Comparison of ENCODE assay signal across 1 cellular context in the genomic region with DNA sequence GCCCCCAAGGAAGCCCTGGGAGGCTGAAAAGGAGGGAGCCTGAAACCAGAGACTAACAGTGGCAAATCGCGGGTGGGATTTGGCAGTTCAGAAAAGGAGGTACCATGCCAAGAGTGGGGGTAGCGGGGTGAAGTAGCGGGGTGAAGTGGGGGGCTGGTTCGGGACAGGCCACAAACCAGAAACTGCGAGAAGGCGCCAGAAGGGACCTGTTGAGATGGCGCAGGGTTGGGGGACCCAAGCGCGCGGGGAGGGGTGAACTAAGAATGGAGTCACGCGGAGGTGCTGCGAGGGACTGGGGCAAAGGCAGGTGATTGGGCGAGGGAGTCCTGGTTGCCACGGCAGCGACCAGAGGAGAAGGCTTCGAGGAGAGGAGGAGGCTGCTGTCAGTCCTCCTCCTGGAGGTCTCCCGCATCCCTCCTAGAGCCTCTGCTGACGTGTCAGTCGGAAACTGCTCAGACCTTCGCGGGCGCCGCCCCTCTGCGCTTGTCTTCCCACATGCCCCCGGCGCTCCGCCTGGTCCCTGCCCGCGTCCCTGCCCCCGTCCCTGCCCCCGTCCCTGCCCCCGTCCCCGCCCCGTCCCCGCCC.
TF ChIP-seq lines count a peak whose summit lies in the region.

No MANE protein-coding gene starts in this region.

TF ChIP-seq in K562, 482 proteins besides CTCF, POLR2A, EP300 and RAD21 (continued from another document and continues in another):
- TF ChIP-seq, protein P1, sequence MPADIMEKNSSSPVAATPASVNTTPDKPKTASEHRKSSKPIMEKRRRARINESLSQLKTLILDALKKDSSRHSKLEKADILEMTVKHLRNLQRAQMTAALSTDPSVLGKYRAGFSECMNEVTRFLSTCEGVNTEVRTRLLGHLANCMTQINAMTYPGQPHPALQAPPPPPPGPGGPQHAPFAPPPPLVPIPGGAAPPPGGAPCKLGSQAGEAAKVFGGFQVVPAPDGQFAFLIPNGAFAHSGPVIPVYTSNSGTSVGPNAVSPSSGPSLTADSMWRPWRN (IDR thresholded peaks at IDR 0.05; ENCODE audit: low read depth) = no peak
- TF ChIP-seq ZNF175 (CRISPR knock-in tag; IDR thresholded peaks at IDR 0.05; ENCODE audit: low read depth) = no peak
- no peak for TF ChIP-seq ZNF354B (CRISPR knock-in tag; IDR thresholded peaks at IDR 0.05)
- TF ChIP-seq HNRNPL (IDR thresholded peaks at IDR 0.05; ENCODE audit: low read depth, low read length) = 0 out of 2 replicates have a peak, but pooled peaks have one; percentile 28
- TF ChIP-seq NFYB (IDR thresholded peaks at IDR 0.05; ENCODE audit: extremely low read depth, insufficient read length) = peak; percentile 84
- peak; percentile 43; the same call in 1 of the 2 replicates for TF ChIP-seq SP1 (CRISPR knock-in tag; IDR thresholded peaks at IDR 0.05)
- no peak for TF ChIP-seq ZNF766 (CRISPR knock-in tag; conservative IDR thresholded peaks at IDR 0.05)
- TF ChIP-seq, protein P2, sequence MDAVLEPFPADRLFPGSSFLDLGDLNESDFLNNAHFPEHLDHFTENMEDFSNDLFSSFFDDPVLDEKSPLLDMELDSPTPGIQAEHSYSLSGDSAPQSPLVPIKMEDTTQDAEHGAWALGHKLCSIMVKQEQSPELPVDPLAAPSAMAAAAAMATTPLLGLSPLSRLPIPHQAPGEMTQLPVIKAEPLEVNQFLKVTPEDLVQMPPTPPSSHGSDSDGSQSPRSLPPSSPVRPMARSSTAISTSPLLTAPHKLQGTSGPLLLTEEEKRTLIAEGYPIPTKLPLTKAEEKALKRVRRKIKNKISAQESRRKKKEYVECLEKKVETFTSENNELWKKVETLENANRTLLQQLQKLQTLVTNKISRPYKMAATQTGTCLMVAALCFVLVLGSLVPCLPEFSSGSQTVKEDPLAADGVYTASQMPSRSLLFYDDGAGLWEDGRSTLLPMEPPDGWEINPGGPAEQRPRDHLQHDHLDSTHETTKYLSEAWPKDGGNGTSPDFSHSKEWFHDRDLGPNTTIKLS (IDR thresholded peaks at IDR 0.05; ENCODE audit: borderline replicate concordance, low read depth) = peak; percentile 84
- TF ChIP-seq TAL1 (IDR thresholded peaks at IDR 0.05) = no peak
- TF ChIP-seq ZEB2 (IDR thresholded peaks at IDR 0.05) = no peak
- TF ChIP-seq BHLHE40 (IDR thresholded peaks at IDR 0.05; ENCODE audit: low read length) = peak; percentile 28; the same call in 1 of the 2 replicates
- no peak for TF ChIP-seq MED1 (CRISPR knock-in tag; IDR thresholded peaks at IDR 0.05; ENCODE audit: borderline replicate concordance)
- no peak for TF ChIP-seq ZNF324 (CRISPR knock-in tag; IDR thresholded peaks at IDR 0.05)
- TF ChIP-seq, protein P3, sequence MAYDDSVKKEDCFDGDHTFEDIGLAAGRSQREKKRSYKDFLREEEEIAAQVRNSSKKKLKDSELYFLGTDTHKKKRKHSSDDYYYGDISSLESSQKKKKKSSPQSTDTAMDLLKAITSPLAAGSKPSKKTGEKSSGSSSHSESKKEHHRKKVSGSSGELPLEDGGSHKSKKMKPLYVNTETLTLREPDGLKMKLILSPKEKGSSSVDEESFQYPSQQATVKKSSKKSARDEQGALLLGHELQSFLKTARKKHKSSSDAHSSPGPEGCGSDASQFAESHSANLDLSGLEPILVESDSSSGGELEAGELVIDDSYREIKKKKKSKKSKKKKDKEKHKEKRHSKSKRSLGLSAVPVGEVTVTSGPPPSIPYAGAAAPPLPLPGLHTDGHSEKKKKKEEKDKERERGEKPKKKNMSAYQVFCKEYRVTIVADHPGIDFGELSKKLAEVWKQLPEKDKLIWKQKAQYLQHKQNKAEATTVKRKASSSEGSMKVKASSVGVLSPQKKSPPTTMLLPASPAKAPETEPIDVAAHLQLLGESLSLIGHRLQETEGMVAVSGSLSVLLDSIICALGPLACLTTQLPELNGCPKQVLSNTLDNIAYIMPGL (CRISPR knock-in tag; IDR thresholded peaks at IDR 0.05) = no peak
- TF ChIP-seq HDGF (IDR thresholded peaks at IDR 0.05) = 0 out of 2 replicates have a peak, but pooled peaks have one; percentile 49
- no peak; the same call in 1 of the 2 replicates for TF ChIP-seq PHF8 (IDR thresholded peaks at IDR 0.05; ENCODE audit: borderline replicate concordance, low read length)
- 0 out of 2 replicates have a peak, but pooled peaks have one; percentile 12 for TF ChIP-seq MBD2 (IDR thresholded peaks at IDR 0.05; ENCODE audit: borderline replicate concordance, low read depth)
- TF ChIP-seq ZNF584 (CRISPR knock-in tag; IDR thresholded peaks at IDR 0.05; ENCODE audit: low read depth) = no peak
- TF ChIP-seq TFAP4 (CRISPR knock-in tag; IDR thresholded peaks at IDR 0.05; ENCODE audit: borderline replicate concordance) = peak; percentile 31; the same call in 1 of the 2 replicates
- TF ChIP-seq HEY1 (CRISPR knock-in tag; IDR thresholded peaks at IDR 0.05; ENCODE audit: borderline replicate concordance) = no peak
- 0 out of 2 replicates have a peak, but pooled peaks have one; percentile 18 for TF ChIP-seq TOE1 (IDR thresholded peaks at IDR 0.05; ENCODE audit: borderline replicate concordance)
- TF ChIP-seq TOE1 (CRISPR knock-in tag; IDR thresholded peaks at IDR 0.05; ENCODE audit: borderline replicate concordance, low read depth) = no peak
- TF ChIP-seq LARP7 (IDR thresholded peaks at IDR 0.05) = 0 out of 2 replicates have a peak, but pooled peaks have one; percentile 46
- TF ChIP-seq CEBPG (CRISPR knock-in tag; IDR thresholded peaks at IDR 0.05) = no peak
- no peak for TF ChIP-seq CEBPG (tag; conservative IDR thresholded peaks at IDR 0.05 in 1 of 2, IDR thresholded peaks at IDR 0.05 in 1 of 2)
- TF ChIP-seq ELF1 (tag; IDR thresholded peaks at IDR 0.05) = no peak
- TF ChIP-seq USF1 (CRISPR knock-in tag; IDR thresholded peaks at IDR 0.05) = peak; percentile 47; the same call in 1 of the 2 replicates
- TF ChIP-seq ZNF280A (IDR thresholded peaks at IDR 0.05; ENCODE audit: low read depth, partially characterized antibody) = no peak
- TF ChIP-seq ARID1B (IDR thresholded peaks at IDR 0.05) = 0 out of 2 replicates have a peak, but pooled peaks have one; percentile 8
- TF ChIP-seq U2AF2 (optimal IDR thresholded peaks at IDR 0.05; ENCODE audit: low read depth, low read length) = no peak
- TF ChIP-seq POLR2H (tag; IDR thresholded peaks at IDR 0.05; ENCODE audit: low read depth) = no peak
- no peak for TF ChIP-seq ZNF780A (CRISPR knock-in tag; IDR thresholded peaks at IDR 0.05)
- no peak for TF ChIP-seq LCOR (CRISPR knock-in tag; IDR thresholded peaks at IDR 0.05)
- peak; percentile 43 for TF ChIP-seq MEIS2 (IDR thresholded peaks at IDR 0.05; ENCODE audit: partially characterized antibody)
- TF ChIP-seq KLF6 (CRISPR knock-in tag; IDR thresholded peaks at IDR 0.05; ENCODE audit: borderline replicate concordance) = 0 out of 2 replicates have a peak, but pooled peaks have one; percentile 44
- 0 out of 3 replicates have a peak, but pooled peaks of 1 of the 2 experiments have one; percentile 30 for TF ChIP-seq CBX3 (IDR thresholded peaks at IDR 0.05; ENCODE audit: borderline replicate concordance in 1 of 2, low read length in 2 of 2)
- no peak for TF ChIP-seq CHD2 (IDR thresholded peaks at IDR 0.05; ENCODE audit: low read depth, low read length)
- peak; percentile 22 for TF ChIP-seq CCNT2 (IDR thresholded peaks at IDR 0.05; ENCODE audit: borderline replicate concordance, extremely low read depth, insufficient read length, low read depth, low read length)
- TF ChIP-seq USF2 (CRISPR knock-in tag; IDR thresholded peaks at IDR 0.05) = peak; percentile 39
- TF ChIP-seq, protein P4, sequence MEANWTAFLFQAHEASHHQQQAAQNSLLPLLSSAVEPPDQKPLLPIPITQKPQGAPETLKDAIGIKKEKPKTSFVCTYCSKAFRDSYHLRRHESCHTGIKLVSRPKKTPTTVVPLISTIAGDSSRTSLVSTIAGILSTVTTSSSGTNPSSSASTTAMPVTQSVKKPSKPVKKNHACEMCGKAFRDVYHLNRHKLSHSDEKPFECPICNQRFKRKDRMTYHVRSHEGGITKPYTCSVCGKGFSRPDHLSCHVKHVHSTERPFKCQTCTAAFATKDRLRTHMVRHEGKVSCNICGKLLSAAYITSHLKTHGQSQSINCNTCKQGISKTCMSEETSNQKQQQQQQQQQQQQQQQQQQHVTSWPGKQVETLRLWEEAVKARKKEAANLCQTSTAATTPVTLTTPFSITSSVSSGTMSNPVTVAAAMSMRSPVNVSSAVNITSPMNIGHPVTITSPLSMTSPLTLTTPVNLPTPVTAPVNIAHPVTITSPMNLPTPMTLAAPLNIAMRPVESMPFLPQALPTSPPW (CRISPR knock-in tag; IDR thresholded peaks at IDR 0.05) = peak; percentile 94
- no peak for TF ChIP-seq ZNF41 (CRISPR knock-in tag; conservative IDR thresholded peaks at IDR 0.05)
- no peak for TF ChIP-seq NCOR1 (IDR thresholded peaks at IDR 0.05)
- peak; percentile 39 for TF ChIP-seq NEUROD1 (IDR thresholded peaks at IDR 0.05; ENCODE audit: borderline replicate concordance, low read depth, low read length, partially characterized antibody)
- no peak for TF ChIP-seq ZNF3 (CRISPR knock-in tag; IDR thresholded peaks at IDR 0.05)
- TF ChIP-seq, protein P5, sequence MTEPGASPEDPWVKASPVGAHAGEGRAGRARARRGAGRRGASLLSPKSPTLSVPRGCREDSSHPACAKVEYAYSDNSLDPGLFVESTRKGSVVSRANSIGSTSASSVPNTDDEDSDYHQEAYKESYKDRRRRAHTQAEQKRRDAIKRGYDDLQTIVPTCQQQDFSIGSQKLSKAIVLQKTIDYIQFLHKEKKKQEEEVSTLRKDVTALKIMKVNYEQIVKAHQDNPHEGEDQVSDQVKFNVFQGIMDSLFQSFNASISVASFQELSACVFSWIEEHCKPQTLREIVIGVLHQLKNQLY (CRISPR knock-in tag; conservative IDR thresholded peaks at IDR 0.05) = no peak
- peak; percentile 55 for TF ChIP-seq MXI1 (IDR thresholded peaks at IDR 0.05; ENCODE audit: low read depth, low read length)
- peak; percentile 67; the same call in 1 of the 2 replicates for TF ChIP-seq BMI1 (IDR thresholded peaks at IDR 0.05; ENCODE audit: low read length)
- TF ChIP-seq CTCFL (IDR thresholded peaks at IDR 0.05; ENCODE audit: borderline replicate concordance, insufficient read depth, low read depth, low read length, poor library complexity, severe bottlenecking) = no peak
- TF ChIP-seq PHTF2 (CRISPR knock-in tag; IDR thresholded peaks at IDR 0.05) = no peak
- no peak for TF ChIP-seq NUFIP1 (IDR thresholded peaks at IDR 0.05; ENCODE audit: partially characterized antibody)
